1 cellular context compared by ENCODE assay signal in the genomic region with DNA sequence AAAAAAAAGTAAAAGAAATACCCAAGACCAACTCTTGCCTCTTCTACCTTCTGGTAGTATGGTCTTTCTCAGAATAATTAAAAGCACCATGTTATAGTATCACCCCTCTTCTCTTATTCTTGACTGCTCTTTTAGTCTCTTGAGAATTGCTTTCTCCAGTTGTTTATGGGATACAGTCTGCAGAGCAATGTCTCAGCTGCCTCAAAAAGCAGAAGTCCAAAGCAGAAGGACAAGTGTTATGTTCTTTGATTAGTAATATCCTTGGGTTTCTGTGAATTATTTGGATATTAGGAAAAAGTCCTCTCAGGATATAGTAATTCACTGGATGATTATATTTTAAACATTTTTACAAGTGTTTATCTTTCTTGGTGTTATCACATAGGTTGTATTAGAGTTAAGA.
TF ChIP-seq lines count a peak whose summit lies in the region.

No MANE protein-coding gene starts in this region.

TF ChIP-seq in IMR-90, 13 proteins besides CTCF, POLR2A, EP300 and RAD21 (continued from another document):
- TF ChIP-seq, protein P1, sequence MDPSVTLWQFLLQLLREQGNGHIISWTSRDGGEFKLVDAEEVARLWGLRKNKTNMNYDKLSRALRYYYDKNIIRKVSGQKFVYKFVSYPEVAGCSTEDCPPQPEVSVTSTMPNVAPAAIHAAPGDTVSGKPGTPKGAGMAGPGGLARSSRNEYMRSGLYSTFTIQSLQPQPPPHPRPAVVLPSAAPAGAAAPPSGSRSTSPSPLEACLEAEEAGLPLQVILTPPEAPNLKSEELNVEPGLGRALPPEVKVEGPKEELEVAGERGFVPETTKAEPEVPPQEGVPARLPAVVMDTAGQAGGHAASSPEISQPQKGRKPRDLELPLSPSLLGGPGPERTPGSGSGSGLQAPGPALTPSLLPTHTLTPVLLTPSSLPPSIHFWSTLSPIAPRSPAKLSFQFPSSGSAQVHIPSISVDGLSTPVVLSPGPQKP (IDR thresholded peaks at IDR 0.05; ENCODE audit: borderline replicate concordance, low read depth, low read length) = no peak
- TF ChIP-seq SMC3 (IDR thresholded peaks at IDR 0.05; ENCODE audit: low read depth, low read length) = no peak
- no peak for TF ChIP-seq BHLHE40 (IDR thresholded peaks at IDR 0.05; ENCODE audit: low read depth, low read length)
- TF ChIP-seq MAZ (IDR thresholded peaks at IDR 0.05; ENCODE audit: borderline replicate concordance, low read depth, low read length) = no peak
- no peak for TF ChIP-seq NFE2L2 (IDR thresholded peaks at IDR 0.05; ENCODE audit: low read depth, low read length)
- TF ChIP-seq RFX5 (IDR thresholded peaks at IDR 0.05; ENCODE audit: low read depth, low read length) = no peak
- TF ChIP-seq CEBPB (IDR thresholded peaks at IDR 0.05; ENCODE audit: low read depth, low read length) = no peak
- no peak for TF ChIP-seq CHD1 (IDR thresholded peaks at IDR 0.05; ENCODE audit: low read depth, low read length)
- no peak for TF ChIP-seq MXI1 (IDR thresholded peaks at IDR 0.05; ENCODE audit: borderline replicate concordance, low read depth, low read length)
- no peak for TF ChIP-seq FOS (IDR thresholded peaks at IDR 0.05; ENCODE audit: low read depth, low read length)
